ENCODE assay signal across 1 cellular context in genomic region chr22:23837496-23837859, GRCh38.
TF ChIP-seq lines count a peak whose summit lies in the region.

No MANE protein-coding gene starts in this region.

TF ChIP-seq in H1, 55 proteins besides CTCF, POLR2A, EP300 and RAD21:
- TF ChIP-seq BCL11A (IDR thresholded peaks at IDR 0.05; ENCODE audit: low read depth in 2 of 2, low read length in 2 of 2) (no peak), HDAC2 (IDR thresholded peaks at IDR 0.05; ENCODE audit: borderline replicate concordance in 1 of 2, low read depth in 2 of 2, low read length in 2 of 2) (no peak), TAF7 (optimal IDR thresholded peaks at IDR 0.05; ENCODE audit: borderline replicate concordance, low read depth, low read length) (no peak), CBX8 (IDR thresholded peaks at IDR 0.05; ENCODE audit: borderline replicate concordance, low read depth, low read length) (no peak), BRCA1 (IDR thresholded peaks at IDR 0.05; ENCODE audit: low read depth, low read length) (no peak), CHD7 (IDR thresholded peaks at IDR 0.05; ENCODE audit: insufficient replicate concordance, low read length) (no peak), TAF1 (IDR thresholded peaks at IDR 0.05; ENCODE audit: low read depth, low read length) (no peak), SAP30 (IDR thresholded peaks at IDR 0.05; ENCODE audit: insufficient read depth, insufficient replicate concordance, low read length) (no peak), ASH2L (IDR thresholded peaks at IDR 0.05; ENCODE audit: low read length) (no peak)
